In genomic region chr5:33762859-33763258, GRCh38 we compare ENCODE assay signal across 20 cellular contexts.
DNase-seq lines count a peak whose midpoint lies in the region; ATAC-seq, FAIRE-seq and TF ChIP-seq lines count a peak whose summit lies in the region.
"Had no signal": no experiment of that assay in that cellular context is flagged by ENCODE, and none has a peak within 500 bp of the region (broad histone marks: within the 10 kb centered on the region; RNA-seq: fewer than 3 reads in every experiment).

No MANE protein-coding gene starts in this region.

- no peaks in the 10 kb centered on the region for H3K36me3 Mint-ChIP-seq in activated CD4-positive, alpha-beta T cell treated with anti-CD3 and anti-CD28 coated beads for 36 hours (ENCODE audit: low read depth)

- H2AK5ac ChIP-seq in H1 (ENCODE audit: low read depth, low read length): peak overlapping the region; percentile 27; the same call in 1 of the 2 replicates

- intact Hi-C loops in activated CD4-positive, alpha-beta T cell treated with anti-CD3 and anti-CD28 coated beads for 36 hours (cut with DNase I, micrococcal nuclease): no loop called here

- H3K4me3 ChIP-seq in H1 (ENCODE audit: extremely low read depth in 1 of 4, insufficient read depth in 2 of 4, low read depth in 3 of 4, low read length in 4 of 4): no peak overlapping the region

- H4K20me1 ChIP-seq in H1 (replicated peaks in 1 of 2; ENCODE audit: control insufficient read depth in 1 of 2, insufficient read depth in 2 of 2, low read length in 2 of 2): no peaks in the 10 kb centered on the region

- no peak overlapping the region for H4K91ac ChIP-seq in H1 (replicated peaks; ENCODE audit: insufficient read length, low read length)

- no peaks in the 10 kb centered on the region for H3K27me3 ChIP-seq in H1 (replicated peaks in 1 of 4; ENCODE audit: control insufficient read depth in 3 of 4, extremely low read depth in 1 of 4, insufficient read depth in 3 of 4, low read length in 3 of 4)

- no peak overlapping the region for H3K27ac ChIP-seq in H1 (ENCODE audit: low read depth, low read length)
- H3K27ac ChIP-seq: C4-2B had no signal

- peaks cover 4 to 18% (median 11%) of the 10 kb centered on the region in 4 experiments; a peak in 5 of 7 replicates for H3K4me1 ChIP-seq in H1 (replicated peaks in 1 of 4; ENCODE audit: control insufficient read depth in 3 of 4, insufficient read depth in 4 of 4, low read length in 3 of 4)

- ATAC-seq in GM21526 (IDR thresholded peaks at IDR 0.05; ENCODE audit: low FRiP score, unreplicated experiment) (peak; percentile 52), GM19455 (IDR thresholded peaks at IDR 0.05; ENCODE audit: unreplicated experiment) (no peak)
- no peak for ATAC-seq in activated CD4-positive, alpha-beta T cell treated with anti-CD3 and anti-CD28 coated beads for 36 hours
- ATAC-seq: HepG2, Right ventricle myocardium inferior had no signal

- H3K18ac ChIP-seq in H1 (ENCODE audit: extremely low read depth, low read length): no peak overlapping the region

- H3K4me3 Mint-ChIP-seq in activated CD4-positive, alpha-beta T cell treated with anti-CD3 and anti-CD28 coated beads for 36 hours: no peak overlapping the region

- FAIRE-seq in GM12891 (lab: Jason Lieb, UNC) (peak; percentile 82), HTR-8/SVneo (lab: Jason Lieb, UNC) (peak; percentile 74), H1 (lab: Jason Lieb, UNC) (no peak)
- FAIRE-seq: A204.1, G401.6, HepG2 had no signal

- H2BK20ac ChIP-seq in H1 (ENCODE audit: low read length): no peak overlapping the region

- no peak for TF ChIP-seq CTCF in H1 (IDR thresholded peaks at IDR 0.05; ENCODE audit: control extremely low read depth in 1 of 3, insufficient read depth in 1 of 3, low read depth in 1 of 3, low read length in 3 of 3)

- H4K8ac ChIP-seq in H1 (ENCODE audit: extremely low read depth, insufficient read depth, low read length): no peak overlapping the region

- no peak overlapping the region for H2BK12ac ChIP-seq in H1 (ENCODE audit: low read depth, low read length)

- TF ChIP-seq POLR2A in GM12891 (IDR thresholded peaks at IDR 0.05; ENCODE audit: low read depth, low read length): no peak
- TF ChIP-seq POLR2A in H1 (IDR thresholded peaks at IDR 0.05; ENCODE audit: control extremely low read depth in 1 of 2, low read depth in 2 of 2, low read length in 2 of 2): no peak

- no peaks in the 10 kb centered on the region for H3K27me3 Mint-ChIP-seq in activated CD4-positive, alpha-beta T cell treated with anti-CD3 and anti-CD28 coated beads for 36 hours

- peak; percentile 10 for DNase-seq in GM12891 (ENCODE audit: insufficient read length, low spot score)
- no peak for DNase-seq in HTR-8/SVneo (ENCODE audit: insufficient read length, low spot score)
- no peak for DNase-seq in H1 (ENCODE audit: low read depth in 1 of 2, low spot score in 2 of 2)
- no peak for DNase-seq in activated CD4-positive, alpha-beta T cell treated with anti-CD3 and anti-CD28 coated beads for 36 hours
- no peak for DNase-seq in NCI-H146 (lab: John Stamatoyannopoulos, UW)
- DNase-seq: GOT3, KG1, NCI-H1105 treated with DMSO at 0.1 percent for 48 hours, NCI-H1694 treated with DMSO at 0.1 percent for 48 hours, NCI-H2081 treated with DMSO at 0.1 percent for 48 hours, NCI-H2171 treated with DMSO at 0.1 percent for 48 hours, NCI-H446, NCI-H526 had no signal

- no peak overlapping the region for H3K4me2 ChIP-seq in H1 (ENCODE audit: insufficient read depth in 1 of 2, low read depth in 2 of 2, low read length in 2 of 2)

- POLR2A ChIA-PET in H1 (lab: Charles Lee; ENCODE audit: partially characterized antibody): no interaction called here
- POLR2A ChIA-PET in activated CD4-positive, alpha-beta T cell treated with anti-CD3 and anti-CD28 coated beads for 36 hours (lab: Charles Lee): no interaction called here

- H3K14ac ChIP-seq in H1 (ENCODE audit: insufficient read length): no peak overlapping the region

- no peaks in the 10 kb centered on the region; a peak in 1 of 4 replicates for H3K79me2 ChIP-seq in H1 (ENCODE audit: control insufficient read depth in 1 of 2, insufficient read depth in 2 of 2, low read length in 2 of 2)

- H3K4me1 Mint-ChIP-seq in activated CD4-positive, alpha-beta T cell treated with anti-CD3 and anti-CD28 coated beads for 36 hours: no peaks in the 10 kb centered on the region

- H3K27ac Mint-ChIP-seq in activated CD4-positive, alpha-beta T cell treated with anti-CD3 and anti-CD28 coated beads for 36 hours: no peak overlapping the region

- no peak overlapping the region for H3K56ac ChIP-seq in H1 (replicated peaks; ENCODE audit: insufficient read length, low read depth, low read length)

- H3K9ac ChIP-seq in H1 (replicated peaks in 1 of 4; ENCODE audit: extremely low read depth in 1 of 4, low read depth in 3 of 4, low read length in 3 of 4): no peak overlapping the region

- H2BK5ac ChIP-seq in H1 (ENCODE audit: low read depth, low read length): 0 out of 2 replicates have a peak overlapping the region, but pooled peaks have one; percentile 4

- no peak overlapping the region for H2AFZ ChIP-seq in H1 (ENCODE audit: low read length)

- H3K9me3 Mint-ChIP-seq in activated CD4-positive, alpha-beta T cell treated with anti-CD3 and anti-CD28 coated beads for 36 hours (ENCODE audit: low read depth): no peaks in the 10 kb centered on the region

- CTCF ChIA-PET in H1 (lab: Charles Lee; ENCODE audit: partially characterized antibody): interaction anchor here (1.1 kb wide), 2 partner anchors 17 to 198 kb away, joined by 3 read pairs; no protein-coding TSS in a partner anchor
- CTCF ChIA-PET in activated CD4-positive, alpha-beta T cell treated with anti-CD3 and anti-CD28 coated beads for 36 hours (lab: Charles Lee): no interaction called here

- no peak overlapping the region for H4K5ac ChIP-seq in H1 (ENCODE audit: insufficient read length, low read depth, low read length)

- no peak for TF ChIP-seq EP300 in H1 (IDR thresholded peaks at IDR 0.05; ENCODE audit: borderline replicate concordance in 1 of 2, low read depth in 2 of 2, low read length in 2 of 2)

- WGBS in H1 (ENCODE audit: extremely low coverage in 1 of 2, insufficient coverage in 1 of 2, insufficient read length in 1 of 2, insufficient replicate concordance in 2 of 2, low coverage in 1 of 2, low lambda C conversion rate in 2 of 2, missing lambda C conversion rate in 1 of 2), 2 experiments: 67% methylated on average over 1 of the region's 1 CpG; no CpG with 5 or more reads in 1 of the 2 experiments

- no peaks in the 10 kb centered on the region for H3K23me2 ChIP-seq in H1 (ENCODE audit: low read depth, low read length)

- H3K79me1 ChIP-seq in H1 (ENCODE audit: low read depth, low read length): no peaks in the 10 kb centered on the region

- no peak for TF ChIP-seq RAD21 in H1 (IDR thresholded peaks at IDR 0.05 in 1 of 2, conservative IDR thresholded peaks at IDR 0.05 in 1 of 2; ENCODE audit: low read depth in 2 of 2, low read length in 2 of 2)

- H3K36me3 ChIP-seq in H1 (ENCODE audit: control insufficient read depth in 2 of 4, insufficient read depth in 4 of 4, low read length in 3 of 4): no peaks in the 10 kb centered on the region

- H3K4ac ChIP-seq in H1 (replicated peaks; ENCODE audit: insufficient read length, low read depth, low read length): no peak overlapping the region

- H2BK120ac ChIP-seq in H1 (replicated peaks; ENCODE audit: low read depth, low read length): no peak overlapping the region

- H3K9me3 ChIP-seq in H1 (ENCODE audit: insufficient read depth in 2 of 2, low read depth in 1 of 2, low read length in 1 of 2): no peaks in the 10 kb centered on the region

- no peak overlapping the region; the same call in 1 of the 2 replicates for H2BK15ac ChIP-seq in H1 (ENCODE audit: low read length)

- no peak overlapping the region for H3K23ac ChIP-seq in H1 (ENCODE audit: insufficient read length)

TF ChIP-seq in GM12891, 5 proteins besides CTCF, POLR2A, EP300 and RAD21:
- TF ChIP-seq POLR2AphosphoS5 (IDR thresholded peaks at IDR 0.05; ENCODE audit: low read depth, low read length) (no peak), SPI1 (IDR thresholded peaks at IDR 0.05; ENCODE audit: low read depth, low read length) (peak; percentile 78)

TF ChIP-seq in H1, 55 proteins besides CTCF, POLR2A, EP300 and RAD21:
- no peak for TF ChIP-seq EZH2 (IDR thresholded peaks at IDR 0.05; ENCODE audit: low read depth, low read length, severe bottlenecking)
